ENCODE assay signal across 14 cellular contexts in genomic region chr2:227529871-227530270, GRCh38. TPM values are rescaled to one million over a fixed set of nuclear protein-coding genes. Genes with fewer than 3 reads are reported as not detected.
DNase-seq lines count a peak whose midpoint lies in the region; ATAC-seq and FAIRE-seq lines count a peak whose summit lies in the region.
"Had no signal": no experiment of that assay in that cellular context is flagged by ENCODE, and none has a peak within 500 bp of the region (broad histone marks: within the 10 kb centered on the region; RNA-seq: fewer than 3 reads in every experiment).

No MANE protein-coding gene starts in this region.

- no peak overlapping the region for H2BK120ac ChIP-seq in neuronal stem cell (ENCODE audit: low read depth, low read length)

- no peak overlapping the region for H2BK12ac ChIP-seq in neuronal stem cell (ENCODE audit: low read length)

- H3K14ac ChIP-seq in neuronal stem cell (ENCODE audit: low read length), result no peak overlapping the region

- no peak overlapping the region for H3K4me3 ChIP-seq in neuronal stem cell (ENCODE audit: low read length in 2 of 2)
- H3K4me3 ChIP-seq: GM23338 had no signal

- peak; percentile 8 for FAIRE-seq in GM19239 (lab: Jason Lieb, UNC)
- FAIRE-seq in islet of Langerhans (lab: Jason Lieb, UNC), result peak; percentile 64

- no peak overlapping the region for H2AFZ ChIP-seq in neuronal stem cell (ENCODE audit: low read length)
- H2AFZ ChIP-seq: GM23338 had no signal

- H2BK15ac ChIP-seq in neuronal stem cell (ENCODE audit: low read length), result no peak overlapping the region

- no peak overlapping the region for H3K4me2 ChIP-seq in neuronal stem cell (ENCODE audit: insufficient read depth, low read length, poor library complexity, severe bottlenecking)
- H3K4me2 ChIP-seq: GM23338 had no signal

- DNase-seq in COLO829 (ENCODE audit: low spot score), result peak; percentile 53
- no peak for DNase-seq in GM19239 (ENCODE audit: insufficient read length, low spot score)
- DNase-seq in epidermal melanocyte (ENCODE audit: insufficient read length, low spot score), result no peak
- DNase-seq in neuronal stem cell (ENCODE audit: low spot score), result no peak
- DNase-seq: C1 segment of cervical spinal cord; Caco-2; CD4-positive, alpha-beta memory T cell; DMS153; DND-41; H9 had no signal

- H4K91ac ChIP-seq in neuronal stem cell (ENCODE audit: low read depth, low read length, poor library complexity), result no peak overlapping the region

- no peak overlapping the region for H3K9ac ChIP-seq in neuronal stem cell (ENCODE audit: low read depth, low read length, poor library complexity)

- H3K18ac ChIP-seq in neuronal stem cell (ENCODE audit: low read length), result no peak overlapping the region

- peaks cover 2 to 90% of the 10 kb centered on the region in 2 donors for H3K36me3 ChIP-seq in neuronal stem cell (replicated peaks in 1 of 2; ENCODE audit: control insufficient read depth in 2 of 2, insufficient read depth in 2 of 2, low read length in 2 of 2)

- H3K4ac ChIP-seq in neuronal stem cell (ENCODE audit: low read length), result no peak overlapping the region

- no peaks in the 10 kb centered on the region for H3K4me1 ChIP-seq in neuronal stem cell (ENCODE audit: control insufficient read depth in 2 of 2, insufficient read depth in 1 of 2, low read depth in 1 of 2, low read length in 2 of 2)
- H3K4me1 ChIP-seq: Caco-2 had no signal

- no peaks in the 10 kb centered on the region for H3K27me3 ChIP-seq in neuronal stem cell (ENCODE audit: control insufficient read depth in 3 of 3, insufficient read depth in 3 of 3, low read depth in 1 of 3, low read length in 3 of 3)

- no peak for ATAC-seq in GM18511 (IDR thresholded peaks at IDR 0.05; ENCODE audit: unreplicated experiment)
- ATAC-seq: GM23338, HCT116 had no signal

- H3K79me1 ChIP-seq in neuronal stem cell (ENCODE audit: low read depth, low read length), result no peaks in the 10 kb centered on the region

- H4K8ac ChIP-seq in neuronal stem cell (ENCODE audit: low read depth, low read length), result no peak overlapping the region

- H3K23ac ChIP-seq in neuronal stem cell (ENCODE audit: low read depth, low read length, poor library complexity), result no peak overlapping the region

- H3K27ac ChIP-seq in neuronal stem cell (replicated peaks; ENCODE audit: low read length), result no peak overlapping the region

- no CpG with 5 or more reads among the region's 2 CpGs for WGBS in neuronal stem cell (ENCODE audit: extremely low coverage in 2 of 2, insufficient read length in 2 of 2, insufficient replicate concordance in 1 of 2), 2 donors

- H3K9me3 ChIP-seq in neuronal stem cell (replicated peaks in 1 of 2; ENCODE audit: control insufficient read depth in 2 of 2, insufficient read depth in 1 of 2, low read depth in 1 of 2, low read length in 2 of 2), result no peaks in the 10 kb centered on the region
- H3K9me3 ChIP-seq: Caco-2 had no signal

- H2AK5ac ChIP-seq in neuronal stem cell (ENCODE audit: low read depth, low read length), result no peak overlapping the region

- H2BK5ac ChIP-seq in neuronal stem cell (ENCODE audit: low read length), result no peak overlapping the region

RNA-seq across cellular contexts. Expression of gene AGFG1, which starts 57.9 kb away (rescaled TPM):
- 46.2 TPM for polyA plus RNA-seq in neuronal stem cell (2013, experiment 1 of 2)
- polyA plus RNA-seq in neuronal stem cell (2013, experiment 2 of 2), result 47.7 TPM
